1 cellular context compared by ENCODE assay signal in genomic region chr1:157580179-157580827, GRCh38.
TF ChIP-seq lines count a peak whose summit lies in the region.

No MANE protein-coding gene starts in this region.

TF ChIP-seq in SK-N-SH, 30 proteins besides CTCF, POLR2A, EP300 and RAD21 (continued from another document):
- TF ChIP-seq, protein P1, sequence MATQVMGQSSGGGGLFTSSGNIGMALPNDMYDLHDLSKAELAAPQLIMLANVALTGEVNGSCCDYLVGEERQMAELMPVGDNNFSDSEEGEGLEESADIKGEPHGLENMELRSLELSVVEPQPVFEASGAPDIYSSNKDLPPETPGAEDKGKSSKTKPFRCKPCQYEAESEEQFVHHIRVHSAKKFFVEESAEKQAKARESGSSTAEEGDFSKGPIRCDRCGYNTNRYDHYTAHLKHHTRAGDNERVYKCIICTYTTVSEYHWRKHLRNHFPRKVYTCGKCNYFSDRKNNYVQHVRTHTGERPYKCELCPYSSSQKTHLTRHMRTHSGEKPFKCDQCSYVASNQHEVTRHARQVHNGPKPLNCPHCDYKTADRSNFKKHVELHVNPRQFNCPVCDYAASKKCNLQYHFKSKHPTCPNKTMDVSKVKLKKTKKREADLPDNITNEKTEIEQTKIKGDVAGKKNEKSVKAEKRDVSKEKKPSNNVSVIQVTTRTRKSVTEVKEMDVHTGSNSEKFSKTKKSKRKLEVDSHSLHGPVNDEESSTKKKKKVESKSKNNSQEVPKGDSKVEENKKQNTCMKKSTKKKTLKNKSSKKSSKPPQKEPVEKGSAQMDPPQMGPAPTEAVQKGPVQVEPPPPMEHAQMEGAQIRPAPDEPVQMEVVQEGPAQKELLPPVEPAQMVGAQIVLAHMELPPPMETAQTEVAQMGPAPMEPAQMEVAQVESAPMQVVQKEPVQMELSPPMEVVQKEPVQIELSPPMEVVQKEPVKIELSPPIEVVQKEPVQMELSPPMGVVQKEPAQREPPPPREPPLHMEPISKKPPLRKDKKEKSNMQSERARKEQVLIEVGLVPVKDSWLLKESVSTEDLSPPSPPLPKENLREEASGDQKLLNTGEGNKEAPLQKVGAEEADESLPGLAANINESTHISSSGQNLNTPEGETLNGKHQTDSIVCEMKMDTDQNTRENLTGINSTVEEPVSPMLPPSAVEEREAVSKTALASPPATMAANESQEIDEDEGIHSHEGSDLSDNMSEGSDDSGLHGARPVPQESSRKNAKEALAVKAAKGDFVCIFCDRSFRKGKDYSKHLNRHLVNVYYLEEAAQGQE (IDR thresholded peaks at IDR 0.05; ENCODE audit: low read depth, low read length), result no peak
- TF ChIP-seq RFX5 (IDR thresholded peaks at IDR 0.05; ENCODE audit: low read length), result no peak
- TF ChIP-seq FOXJ3 (CRISPR knock-in tag; IDR thresholded peaks at IDR 0.05), result no peak
- TF ChIP-seq SMC3 (IDR thresholded peaks at IDR 0.05; ENCODE audit: low read depth, low read length), result peak; percentile 30
TF ChIP-seq in SK-N-SH: peak in this region for 2.
